8 cellular contexts compared by ENCODE assay signal in genomic region chr19:8389891-8390616, GRCh38. TPM values are rescaled to one million over a fixed set of nuclear protein-coding genes. Genes with fewer than 3 reads are reported as not detected.
DNase-seq lines count a peak whose midpoint lies in the region; ATAC-seq, FAIRE-seq and TF ChIP-seq lines count a peak whose summit lies in the region.

TSS of gene RAB11B (plus strand) at chr19:8390360. CDS start at chr19:8390417, 57 bp downstream.

- H3K79me2 ChIP-seq in HepG2 (ENCODE audit: insufficient read depth, low read length): peaks cover 31% of the 10 kb centered on the region

- TF ChIP-seq EP300 in HepG2 (IDR thresholded peaks at IDR 0.05; ENCODE audit: low read depth in 2 of 2, low read length in 2 of 2) (0 out of 4 replicates have a peak, but pooled peaks have one; percentile 4 to 8), HepG2 (CRISPR knock-in tag; IDR thresholded peaks at IDR 0.05; ENCODE audit: borderline replicate concordance) (no peak)

- peaks cover 3% of the 10 kb centered on the region for H3K36me3 Mint-ChIP-seq in activated CD4-positive, alpha-beta memory T cell treated with anti-CD3 and anti-CD28 coated beads for 36 hours

- TF ChIP-seq RAD21 in HepG2 (CRISPR knock-in tag; IDR thresholded peaks at IDR 0.05): peak; percentile 51; the same call in 1 of the 2 replicates

- POLR2A ChIA-PET in activated CD4-positive, alpha-beta memory T cell treated with anti-CD3 and anti-CD28 coated beads for 36 hours (lab: Charles Lee): interaction anchor here (0.7 to 2.0 kb wide), 3 partner anchors 28 to 188 kb away, joined by 3 to 8 read pairs (median 4); partner anchors contain the start of gene ZNF414
- POLR2A ChIA-PET in HepG2 (lab: Yijun Ruan, JAX): interaction anchor here (0.6 to 3.0 kb wide), 26 partner anchors 8 to 136 kb away, joined by 3 to 41 read pairs (median 6); partner anchors contain the start of genes ANGPTL4, HNRNPM, MARCHF2 and NDUFA7

- no peaks in the 10 kb centered on the region for H3K36me3 ChIP-seq in HepG2 (replicated peaks in 1 of 2; ENCODE audit: control insufficient read depth in 1 of 2, insufficient read depth in 2 of 2, low read length in 2 of 2)

- CTCF ChIA-PET in activated CD4-positive, alpha-beta memory T cell treated with anti-CD3 and anti-CD28 coated beads for 36 hours (lab: Charles Lee): interaction anchor here (0.6 to 1.2 kb wide), 2 partner anchors 36 to 121 kb away, joined by 3 read pairs; no protein-coding TSS in a partner anchor
- CTCF ChIA-PET in HepG2 (lab: Yijun Ruan, JAX; ENCODE audit: low intra/inter-chr PET ratio, low total read pairs): interaction anchor here (1.4 kb wide), 1 partner anchor 36 kb away, joined by 3 read pairs; no protein-coding TSS in a partner anchor

- in situ Hi-C loops in HepG2 (cut with HindIII; ENCODE audit: extremely low pct_ligation_motif_present, low pct_unique_long_range_greater_than_20kb): no loop called here

- peak within 1 kb of the TSS; percentile 97 for H3K27ac Mint-ChIP-seq in activated CD4-positive, alpha-beta memory T cell treated with anti-CD3 and anti-CD28 coated beads for 36 hours

- H3K4me3 ChIP-seq in HepG2 (replicated peaks in 1 of 3; ENCODE audit: insufficient read depth in 1 of 3, low read depth in 2 of 3, low read length in 3 of 3): peak within 1 kb of the TSS; percentile 84 to 86 (median 85)

- DNase-seq in CD1c-positive myeloid dendritic cell (ENCODE audit: extremely low spot score): peak; percentile 99
- peak; percentile 97 for DNase-seq in NCI-H82 treated with DMSO at 0.1 percent for 48 hours (lab: John Stamatoyannopoulos, UW; ENCODE audit: unreplicated experiment)
- peak; percentile 100 for DNase-seq in activated CD4-positive, alpha-beta memory T cell treated with anti-CD3 and anti-CD28 coated beads for 36 hours
- DNase-seq in dermis microvascular lymphatic vessel endothelial cell (ENCODE audit: low read depth in 2 of 2): peak; percentile 100
- DNase-seq in HepG2 (ENCODE audit: low spot score): peak; percentile 99
- DNase-seq in stimulated activated CD4-positive, alpha-beta T cell treated with anti-CD3 and anti-CD28 coated beads, Interleukin-4, amount 100 ng/mL, for 1 hour: peak; percentile 97

- TF ChIP-seq CTCF in HepG2 (CRISPR knock-in tag; IDR thresholded peaks at IDR 0.05): no peak

- 6% methylated on average over 16 of the region's 70 CpGs for WGBS in HepG2 (ENCODE audit: low lambda C conversion rate)

- H3K9ac ChIP-seq in HepG2 (ENCODE audit: insufficient read depth, low read depth, low read length): peak within 1 kb of the TSS; percentile 100

- H3K4me1 Mint-ChIP-seq in activated CD4-positive, alpha-beta memory T cell treated with anti-CD3 and anti-CD28 coated beads for 36 hours (ENCODE audit: low read depth): peaks cover 19% of the 10 kb centered on the region

- H3K9me3 Mint-ChIP-seq in activated CD4-positive, alpha-beta memory T cell treated with anti-CD3 and anti-CD28 coated beads for 36 hours: peaks cover 7% of the 10 kb centered on the region

- peak within 1 kb of the TSS; percentile 92 for H3K4me3 Mint-ChIP-seq in activated CD4-positive, alpha-beta memory T cell treated with anti-CD3 and anti-CD28 coated beads for 36 hours

- H4K20me1 ChIP-seq in HepG2 (ENCODE audit: insufficient read depth, low read length): peaks cover 9% of the 10 kb centered on the region

- H3K9me3 ChIP-seq in HepG2 (ENCODE audit: low read length): no peaks in the 10 kb centered on the region

- H3K27ac ChIP-seq in HepG2 (ENCODE audit: extremely low read length, insufficient read depth, low read length): peak within 1 kb of the TSS; percentile 96

- peak; percentile 50 to 77 for TF ChIP-seq POLR2A in HepG2 (IDR thresholded peaks at IDR 0.05; ENCODE audit: insufficient read depth in 1 of 2, low read depth in 2 of 2, low read length in 2 of 2)

- peaks cover 87% of the 10 kb centered on the region for H3K4me1 ChIP-seq in HepG2 (ENCODE audit: insufficient read depth, low read length)

- H3K4me2 ChIP-seq in HepG2 (ENCODE audit: low read depth, low read length): peak within 1 kb of the TSS; percentile 95

- H3K27me3 ChIP-seq in HepG2 (ENCODE audit: control insufficient read depth in 1 of 2, insufficient read depth in 2 of 2, low read length in 2 of 2): no peaks in the 10 kb centered on the region

- no TSS peak for BruUV-seq in HepG2 (replicated peaks; lab: Mats Ljungman, UMichigan)

- no peaks in the 10 kb centered on the region for H3K27me3 Mint-ChIP-seq in activated CD4-positive, alpha-beta memory T cell treated with anti-CD3 and anti-CD28 coated beads for 36 hours

- ATAC-seq in GM19438 (IDR thresholded peaks at IDR 0.05; ENCODE audit: low read depth, unreplicated experiment) (peak; percentile 88), HG03575 (IDR thresholded peaks at IDR 0.05; ENCODE audit: extremely low read depth, insufficient number of reproducible peaks, low FRiP score, unreplicated experiment) (peak; percentile 72), HepG2 (peak; percentile 92)

- intact Hi-C loops in activated CD4-positive, alpha-beta memory T cell treated with anti-CD3 and anti-CD28 coated beads for 36 hours (cut with micrococcal nuclease): loop anchor here (1.0 to 5.0 kb wide), 7 partner anchors 23 to 442 kb away; partner anchors contain the start of genes HNRNPM, MARCHF2, MBD3L1 and MYO1F
- intact Hi-C loops in HepG2 (cut with micrococcal nuclease; ENCODE audit: unreplicated experiment): no loop called here

- FAIRE-seq in HepG2 (lab: Jason Lieb, UNC): peak; percentile 97

- no peak within 1 kb of the TSS for H2AFZ ChIP-seq in HepG2 (ENCODE audit: low read length)

TF ChIP-seq in HepG2, 621 proteins besides CTCF, POLR2A, EP300 and RAD21 (continues in another document):
- TF ChIP-seq PRDM10 (CRISPR knock-in tag; IDR thresholded peaks at IDR 0.05; ENCODE audit: low read depth) (no peak; the same call in 1 of the 2 replicates), ZNF501 (CRISPR knock-in tag; IDR thresholded peaks at IDR 0.05) (peak; percentile 29; the same call in 1 of the 2 replicates), RBM39 (IDR thresholded peaks at IDR 0.05; ENCODE audit: low read depth, low read length, poor library complexity, severe bottlenecking) (peak; percentile 74), KLF9 (CRISPR knock-in tag; IDR thresholded peaks at IDR 0.05; ENCODE audit: low read depth) (no peak)

RNA-seq across cellular contexts. Expression of gene RAB11B, which starts in this region (rescaled TPM):
- total RNA-seq in activated CD4-positive, alpha-beta memory T cell treated with anti-CD3 and anti-CD28 coated beads for 36 hours: 10 to 100 TPM; 74.2 to 74.9 TPM
- total RNA-seq in dermis microvascular lymphatic vessel endothelial cell (48.1 and 105 TPM in 2 replicates), HepG2 (2016; rRNA removed; fragmentation: Illumina TruSeq; extraction: Trizol) (6.0 and 11.5 TPM in 2 replicates)
- 3.2 and 5.3 TPM in 2 replicates for total RNA-seq in HepG2 (2016; cell fraction: cytosol; rRNA removed; fragmentation: Illumina TruSeq; extraction: Trizol; ENCODE audit: low read depth)
- 5.3 and 9.6 TPM in 2 replicates for total RNA-seq in HepG2 (2016; cell fraction: insoluble cytoplasmic fraction; rRNA removed; fragmentation: Illumina TruSeq; extraction: Trizol)
- total RNA-seq in HepG2 (2016; cell fraction: membrane; rRNA removed; fragmentation: Illumina TruSeq; extraction: Trizol): 5.5 and 8.1 TPM in 2 replicates
- 10.6 and 12.6 TPM in 2 replicates for total RNA-seq in HepG2 (2016; cell fraction: nucleus; rRNA removed; fragmentation: Illumina TruSeq; extraction: Trizol)
- 28.4 and 39.6 TPM in 2 replicates for polyA plus RNA-seq in HepG2 (2011; rRNA removed)
- 25.6 and 37.5 TPM in 2 replicates for polyA plus RNA-seq in HepG2 (2011; cell fraction: cytosol; rRNA removed)
- polyA plus RNA-seq in HepG2 (2011; cell fraction: nucleus; rRNA removed): 145 and 155 TPM in 2 replicates
- polyA plus RNA-seq in HepG2 (2012): 60.0 and 70.4 TPM in 2 replicates
- 12.4 and 13.3 TPM in 2 replicates for polyA plus RNA-seq in HepG2 (2016; cell fraction: cytosol; fragmentation: Illumina TruSeq; extraction: Trizol; ENCODE audit: low read depth)
- polyA plus RNA-seq in HepG2 (2016; cell fraction: insoluble cytoplasmic fraction; fragmentation: Illumina TruSeq; extraction: Trizol; ENCODE audit: low read depth): 42.9 and 48.7 TPM in 2 replicates
- polyA plus RNA-seq in HepG2 (2016; cell fraction: membrane; fragmentation: Illumina TruSeq; extraction: Trizol; ENCODE audit: low read depth): 18.3 and 20.3 TPM in 2 replicates
- 54.5 and 58.9 TPM in 2 replicates for polyA plus RNA-seq in HepG2 (2016; cell fraction: nucleus; fragmentation: Illumina TruSeq; extraction: Trizol; ENCODE audit: insufficient read depth, low read depth)
- 12.0 and 69.0 TPM in 2 replicates for polyA minus RNA-seq in HepG2 (2011; rRNA and poly(A)+ RNA removed; ENCODE audit: low replicate concordance)
- 33.6 and 48.7 TPM in 2 replicates for polyA minus RNA-seq in HepG2 (2011; cell fraction: cytosol; rRNA and poly(A)+ RNA removed)
- 27.7 and 30.1 TPM in 2 replicates for polyA minus RNA-seq in HepG2 (2011; cell fraction: nucleus; rRNA and poly(A)+ RNA removed)

Comparison
In these comparisons a context has a peak if more than half of its experiments do, and no peak if none do; other contexts are left out.
1. Peak in every context shown above with its lines: DNase-seq, ATAC-seq, H3K4me3 ChIP-seq and H3K27ac ChIP-seq.